In genomic region chr4:119190354-119190753, GRCh38 we compare ENCODE assay signal across 1 cellular context.
TF ChIP-seq lines count a peak whose summit lies in the region.

No MANE protein-coding gene starts in this region.

TF ChIP-seq in K562, 482 proteins besides CTCF, POLR2A, EP300 and RAD21:
- no peak for TF ChIP-seq KLF13 (tag; IDR thresholded peaks at IDR 0.05; ENCODE audit: borderline replicate concordance, low read depth)
- TF ChIP-seq E2F4 (CRISPR knock-in tag; IDR thresholded peaks at IDR 0.05; ENCODE audit: low read depth) = no peak
- no peak for TF ChIP-seq ZNF384 (IDR thresholded peaks at IDR 0.05; ENCODE audit: low read depth, low read length)
- no peak for TF ChIP-seq ZNF655 (CRISPR knock-in tag; IDR thresholded peaks at IDR 0.05)
- no peak for TF ChIP-seq NFATC3 (IDR thresholded peaks at IDR 0.05)
- no peak for TF ChIP-seq NUFIP1 (IDR thresholded peaks at IDR 0.05; ENCODE audit: partially characterized antibody)
- no peak for TF ChIP-seq NR2C1 (IDR thresholded peaks at IDR 0.05)
- TF ChIP-seq NR2C1 (tag; IDR thresholded peaks at IDR 0.05) = no peak
- TF ChIP-seq SIN3B (IDR thresholded peaks at IDR 0.05; ENCODE audit: low read depth) = no peak
- no peak for TF ChIP-seq CREB5 (CRISPR knock-in tag; IDR thresholded peaks at IDR 0.05)
- no peak for TF ChIP-seq ZNF24 (IDR thresholded peaks at IDR 0.05)
- TF ChIP-seq ZNF445 (CRISPR knock-in tag; IDR thresholded peaks at IDR 0.05; ENCODE audit: low read depth) = no peak
- no peak for TF ChIP-seq ZMIZ1 (IDR thresholded peaks at IDR 0.05; ENCODE audit: low read depth in 2 of 2, low read length in 2 of 2)
- no peak for TF ChIP-seq CHD4 (IDR thresholded peaks at IDR 0.05; ENCODE audit: insufficient read depth, insufficient replicate concordance, low read depth, low read length, poor library complexity, severe bottlenecking)
- no peak for TF ChIP-seq RB1 (IDR thresholded peaks at IDR 0.05; ENCODE audit: low read depth)
- TF ChIP-seq FOSL1 (tag; conservative IDR thresholded peaks at IDR 0.05) = no peak
